19 cellular contexts compared by ENCODE assay signal in genomic region chr12:108888031-108888430, GRCh38. TPM values are rescaled to one million over a fixed set of nuclear protein-coding genes. Genes with fewer than 3 reads are reported as not detected.
A peak's percentile ranks its signal among the peaks of the same experiment; 100 is the strongest.
DNase-seq lines count a peak whose midpoint lies in the region; ATAC-seq and TF ChIP-seq lines count a peak whose summit lies in the region.
"Had no signal": no experiment of that assay in that cellular context is flagged by ENCODE, and none has a peak within 500 bp of the region (broad histone marks: within the 10 kb centered on the region; RNA-seq: fewer than 3 reads in every experiment).

No MANE protein-coding gene starts in this region.

- H3K9me3 ChIP-seq in HEK293 (ENCODE audit: control insufficient read depth, insufficient read depth, low read depth, low read length) (no peaks in the 10 kb centered on the region), body of pancreas (no peaks in the 10 kb centered on the region), thyroid gland (no peaks in the 10 kb centered on the region)

- peak; percentile 8 for DNase-seq in NCI-H2196 (lab: John Stamatoyannopoulos, UW; ENCODE audit: unreplicated experiment)
- no peak for DNase-seq in NCI-H2196 treated with DMSO at 0.1 percent for 48 hours (lab: John Stamatoyannopoulos, UW; ENCODE audit: unreplicated experiment)
- DNase-seq in body of pancreas, result peak; percentile 13 to 55 (median 18)
- peak; percentile 77 to 80 for DNase-seq in thyroid gland
- no peak for DNase-seq in NCI-H1694 treated with DMSO at 0.1 percent for 48 hours (lab: John Stamatoyannopoulos, UW)
- DNase-seq: Calu3; CD8-positive, alpha-beta memory T cell; DMS53; HCEC 1CT; NCI-H1694; NCI-H2107; NCI-H345; SHP77 had no signal

- no peaks in the 10 kb centered on the region for H3K4me1 ChIP-seq in HEK293 (ENCODE audit: control insufficient read depth, insufficient read depth, low read length)
- H3K4me1 ChIP-seq in body of pancreas, result no peaks in the 10 kb centered on the region
- H3K4me1 ChIP-seq in thyroid gland, result no peaks in the 10 kb centered on the region

- H3K4me3 ChIP-seq in HEK293 (ENCODE audit: low read depth, low read length), result no peak overlapping the region
- no peak overlapping the region for H3K4me3 ChIP-seq in body of pancreas
- no peak overlapping the region for H3K4me3 ChIP-seq in thyroid gland (replicated peaks in 1 of 3)
- H3K4me3 ChIP-seq: GM12878, GM23338 had no signal

- 30 to 43% methylated on average over 6 of the region's 6 CpGs for WGBS in body of pancreas, 2 donors
- WGBS in thyroid gland, 2 donors, result 53 to 54% methylated on average over 4 to 6 of the region's 6 CpGs

- H3K27ac ChIP-seq in HEK293 (ENCODE audit: extremely low read depth, low read depth, low read length) (no peak overlapping the region), body of pancreas (no peak overlapping the region), thyroid gland (no peak overlapping the region)
- H3K27ac ChIP-seq: C4-2B had no signal

- ATAC-seq in body of pancreas (no peak), GM19455 (IDR thresholded peaks at IDR 0.05; ENCODE audit: unreplicated experiment) (no peak)
- ATAC-seq: GM12878, GM23338 had no signal

- CTCF ChIA-PET in HEK293 (lab: Yijun Ruan, JAX), result interaction anchor here (0.6 kb wide), 1 partner anchor 320 kb away, joined by 6 read pairs; no protein-coding TSS in a partner anchor

- H3K36me3 ChIP-seq in HEK293 (ENCODE audit: control insufficient read depth in 2 of 2, insufficient read depth in 1 of 2, low read length in 2 of 2), result no peaks in the 10 kb centered on the region
- no peaks in the 10 kb centered on the region for H3K36me3 ChIP-seq in body of pancreas (replicated peaks in 1 of 2; ENCODE audit: insufficient read depth in 1 of 2, low read depth in 2 of 2)
- no peaks in the 10 kb centered on the region for H3K36me3 ChIP-seq in thyroid gland

- TF ChIP-seq POLR2A in body of pancreas (IDR thresholded peaks at IDR 0.05) (no peak), thyroid gland (IDR thresholded peaks at IDR 0.05) (no peak)

- H3K27me3 ChIP-seq in body of pancreas (no peaks in the 10 kb centered on the region), thyroid gland (no peaks in the 10 kb centered on the region)

- TF ChIP-seq CTCF in HEK293 (tag by site-specific recombination; IDR thresholded peaks at IDR 0.05) (no peak), body of pancreas (IDR thresholded peaks at IDR 0.05) (no peak), thyroid gland (IDR thresholded peaks at IDR 0.05) (no peak)

- POLR2A ChIA-PET in HEK293 (lab: Yijun Ruan, JAX), result no interaction called here

- intact Hi-C loops in body of pancreas (cut with DNase I), result loop anchor here (10.0 kb wide), 1 partner anchor 207 kb away; the partner anchor contains the start of genes ALKBH2 and UNG
- intact Hi-C loops in thyroid gland (cut with DNase I), result no loop called here

TF ChIP-seq in HEK293, 187 proteins besides CTCF, POLR2A, EP300 and RAD21:
- TF ChIP-seq ZNF121 (tag by site-specific recombination; IDR thresholded peaks at IDR 0.05) (peak; percentile 60; the same call in 1 of the 2 replicates), SETDB1 (IDR thresholded peaks at IDR 0.05; ENCODE audit: insufficient read length, low read length) (no peak)

RNA-seq across cellular contexts. Expression of gene DAO, which starts 8.1 kb away (rescaled TPM):
- total RNA-seq in body of pancreas (not detected), thyroid gland (not detected)
- total RNA-seq: Calu3; CD8-positive, alpha-beta memory T cell; GM12878; GM23338; RPMI7951 had no signal

RNA-seq across cellular contexts. Expression of gene SSH1, which starts 30.6 kb away (rescaled TPM):
- total RNA-seq in body of pancreas (10 to 100 TPM in 1 of 2 donors, 1 to 10 TPM in 1; 5.6 to 16.9 TPM), thyroid gland (10 to 100 TPM; 13.0 to 26.8 (median 21.7) TPM)

Comparison
In these comparisons a context has a peak if more than half of its experiments do, and no peak if none do; other contexts are left out.
1. DNase-seq: peak in NCI-H2196 (single experiment), body of pancreas (4 of 4) and thyroid gland (2 of 2); none in NCI-H2196 treated with DMSO at 0.1 percent for 48 hours (single experiment) and NCI-H1694 treated with DMSO at 0.1 percent for 48 hours (single experiment).